ENCODE assay signal across 9 cellular contexts in genomic region chr17:2123467-2124251, GRCh38.
A peak's percentile ranks its signal among the peaks of the same experiment; 100 is the strongest.
DNase-seq lines count a peak whose midpoint lies in the region; ATAC-seq and TF ChIP-seq lines count a peak whose summit lies in the region.
"Had no signal": no experiment of that assay in that cellular context is flagged by ENCODE, and none has a peak within 500 bp of the region (broad histone marks: within the 10 kb centered on the region; RNA-seq: fewer than 3 reads in every experiment).

No MANE protein-coding gene starts in this region.

- peak overlapping the region; percentile 41 for H3K9ac ChIP-seq in IMR-90 (ENCODE audit: low read depth, low read length)

- H3K4me3 ChIP-seq in AG04450 (ENCODE audit: low read depth, low read length) (no peak overlapping the region), IMR-90 (ENCODE audit: insufficient read depth, low read depth, low read length) (no peak overlapping the region), brain microvascular endothelial cell (ENCODE audit: low read depth, low read length) (no peak overlapping the region), right lobe of liver (peak overlapping the region in 1 of 3 donors; percentile 24), upper lobe of left lung (peak overlapping the region in 1 of 4 donors; percentile 22)

- dilution Hi-C loops in IMR-90 (cut with HindIII; ENCODE audit: low sequenced_read_pairs, unreplicated experiment) = no loop called here

- H2BK20ac ChIP-seq in IMR-90 (ENCODE audit: low read depth, low read length) = peak overlapping the region; percentile 93

- ATAC-seq in IMR-90 (ENCODE audit: low read depth) = peak; percentile 18
- peak; percentile 35 to 51 (median 44) for ATAC-seq in right lobe of liver
- peak; percentile 76 to 88 for ATAC-seq in upper lobe of left lung (ENCODE audit: low FRiP score in 2 of 2)
- no peak for ATAC-seq in GM21381 (IDR thresholded peaks at IDR 0.05; ENCODE audit: unreplicated experiment)

- 60% methylated on average over 1 of the region's 4 CpGs; no CpG with 5 or more reads in 1 of the 2 experiments for WGBS in IMR-90 (ENCODE audit: extremely low coverage in 2 of 2, insufficient read length in 1 of 2), 2 experiments
- WGBS in right lobe of liver (ENCODE audit: insufficient coverage, low coverage, low lambda C conversion rate, missing lambda C conversion rate) = 49% methylated on average over 4 of the region's 4 CpGs
- 34 to 37% methylated on average over 4 of the region's 4 CpGs for WGBS in upper lobe of left lung, 2 donors

- POLR2A ChIA-PET in AG04450 (lab: Yijun Ruan, JAX) = interaction anchor here (0.8 to 2.1 kb wide), 5 partner anchors 21 to 90 kb away, joined by 3 to 6 read pairs (median 4); no protein-coding TSS in a partner anchor
- POLR2A ChIA-PET in IMR-90 (lab: Charles Lee; ENCODE audit: unreplicated experiment) = interaction anchor here (0.6 kb wide), 1 partner anchor 1869 kb away, joined by 4 read pairs; no protein-coding TSS in a partner anchor

- H3K27me3 ChIP-seq in AG04450 (ENCODE audit: control insufficient read depth, insufficient read depth, low read length) = no peaks in the 10 kb centered on the region
- H3K27me3 ChIP-seq in IMR-90 (ENCODE audit: control insufficient read depth, insufficient read depth, low read length) = no peaks in the 10 kb centered on the region
- H3K27me3 ChIP-seq in brain microvascular endothelial cell (replicated peaks) = no peaks in the 10 kb centered on the region
- no peaks in the 10 kb centered on the region for H3K27me3 ChIP-seq in right lobe of liver
- H3K27me3 ChIP-seq in upper lobe of left lung = no peaks in the 10 kb centered on the region

- peak overlapping the region; percentile 72 for H3K4me2 ChIP-seq in IMR-90 (ENCODE audit: low read depth, low read length)

- peak overlapping the region; percentile 91 for H2AK5ac ChIP-seq in IMR-90 (ENCODE audit: low read depth, low read length)

- no peak for TF ChIP-seq EP300 in upper lobe of left lung (IDR thresholded peaks at IDR 0.05)

- TF ChIP-seq CTCF in AG04450 (IDR thresholded peaks at IDR 0.05; ENCODE audit: low read depth, low read length) (no peak), IMR-90 (conservative IDR thresholded peaks at IDR 0.05; ENCODE audit: low read depth, low read length) (no peak), brain microvascular endothelial cell (IDR thresholded peaks at IDR 0.05; ENCODE audit: low read depth, low read length, missing control alignments) (no peak), right lobe of liver (IDR thresholded peaks at IDR 0.05) (no peak), upper lobe of left lung (IDR thresholded peaks at IDR 0.05) (peak in 1 of 6 experiments; percentile 36)

- peak overlapping the region; percentile 95 for H3K14ac ChIP-seq in IMR-90 (replicated peaks; ENCODE audit: low read depth, low read length)

- H2BK5ac ChIP-seq in IMR-90 (ENCODE audit: low read depth, low read length, poor library complexity, severe bottlenecking) = peak overlapping the region; percentile 91

- no peak for TF ChIP-seq RAD21 in IMR-90 (IDR thresholded peaks at IDR 0.05; ENCODE audit: low read length)

- peak overlapping the region; percentile 90 for H3K27ac ChIP-seq in AG04450 (ENCODE audit: low read depth, low read length)
- H3K27ac ChIP-seq in IMR-90 (ENCODE audit: insufficient read depth, low read length) = peak overlapping the region; percentile 88
- peak overlapping the region; percentile 93 for H3K27ac ChIP-seq in brain microvascular endothelial cell
- H3K27ac ChIP-seq in right lobe of liver = peak overlapping the region; percentile 46 to 80 (median 63)
- peak overlapping the region; percentile 71 to 81 (median 75) for H3K27ac ChIP-seq in upper lobe of left lung

- H4K8ac ChIP-seq in IMR-90 (ENCODE audit: low read depth in 2 of 2, low read length in 2 of 2) = peak overlapping the region; percentile 63 to 76

- H4K5ac ChIP-seq in IMR-90 (ENCODE audit: low read depth, low read length) = peak overlapping the region; percentile 66

- peak overlapping the region; percentile 74 for H2BK15ac ChIP-seq in IMR-90 (ENCODE audit: low read depth, low read length)

- peak overlapping the region; percentile 9 for H2AFZ ChIP-seq in IMR-90 (replicated peaks; ENCODE audit: low read length, poor library complexity)

- in situ Hi-C loops in IMR-90 (cut with MboI; ENCODE audit: low sequenced_read_pairs) = no loop called here
- in situ Hi-C loops in brain microvascular endothelial cell (cut with HindIII; ENCODE audit: low pct_ligation_motif_present, low sequenced_read_pairs) = no loop called here

- peaks cover 3 to 52% of the 10 kb centered on the region in 2 experiments; a peak in 3 of 4 replicates for H3K79me1 ChIP-seq in IMR-90 (ENCODE audit: low read depth in 1 of 2, low read length in 2 of 2)

- peak overlapping the region; percentile 49 for H3K56ac ChIP-seq in IMR-90 (ENCODE audit: extremely low read depth, insufficient read depth, low read length)

- peaks cover 23% of the 10 kb centered on the region for H3K4me1 ChIP-seq in IMR-90 (ENCODE audit: control insufficient read depth, insufficient read depth, low read length)
- H3K4me1 ChIP-seq in right lobe of liver = peaks cover 0 to 27% (median 3%) of the 10 kb centered on the region in 4 donors
- H3K4me1 ChIP-seq in upper lobe of left lung = peaks cover 32 to 35% (median 33%) of the 10 kb centered on the region in 4 donors

- H3K4ac ChIP-seq in IMR-90 (ENCODE audit: low read depth, low read length) = peak overlapping the region; percentile 94

- peaks cover 19% of the 10 kb centered on the region for H3K9me1 ChIP-seq in IMR-90 (ENCODE audit: insufficient read depth, low read length)

- BruUV-seq in IMR-90 (replicated peaks; lab: Mats Ljungman, UMichigan) = no TSS peak

- H4K91ac ChIP-seq in IMR-90 (ENCODE audit: insufficient read depth, low read depth, low read length) = peak overlapping the region; percentile 92

- peak overlapping the region; percentile 1 for H2AK9ac ChIP-seq in IMR-90 (replicated peaks; ENCODE audit: low read depth, low read length, poor library complexity)

- intact Hi-C loops in IMR-90 (cut with micrococcal nuclease) (no loop called here), right lobe of liver (cut with DNase I) (no loop called here)

- H3K36me3 ChIP-seq in IMR-90 (ENCODE audit: control insufficient read depth, insufficient read depth, low read length) (peaks cover 7% of the 10 kb centered on the region; the same call in 1 of the 2 replicates), brain microvascular endothelial cell (replicated peaks) (no peaks in the 10 kb centered on the region), right lobe of liver (no peaks in the 10 kb centered on the region), upper lobe of left lung (peaks cover 0 to 5% (median 0%) of the 10 kb centered on the region in 4 donors)

- H3K9me3 ChIP-seq in AG04450 (ENCODE audit: control insufficient read depth, insufficient read depth, low read length) = no peaks in the 10 kb centered on the region; the same call in 1 of the 2 replicates
- no peaks in the 10 kb centered on the region for H3K9me3 ChIP-seq in IMR-90 (ENCODE audit: control insufficient read depth, insufficient read depth, low read length)
- no peaks in the 10 kb centered on the region for H3K9me3 ChIP-seq in right lobe of liver
- no peaks in the 10 kb centered on the region for H3K9me3 ChIP-seq in upper lobe of left lung

- peak overlapping the region; percentile 69 for H3K18ac ChIP-seq in IMR-90 (ENCODE audit: low read depth, low read length)

- CTCF ChIA-PET in AG04450 (lab: Charles Lee) = interaction anchor here (0.6 to 1.0 kb wide), 4 partner anchors 9 to 121 kb away, joined by 3 read pairs; no protein-coding TSS in a partner anchor
- CTCF ChIA-PET in IMR-90 (lab: Yijun Ruan, JAX) = interaction anchor here (0.6 to 3.0 kb wide), 5 partner anchors 14 to 283 kb away, joined by 3 to 14 read pairs (median 4); no protein-coding TSS in a partner anchor

- peak overlapping the region; percentile 87 for H2BK120ac ChIP-seq in IMR-90 (ENCODE audit: low read depth, low read length)

- no peaks in the 10 kb centered on the region for H4K20me1 ChIP-seq in IMR-90 (ENCODE audit: insufficient read depth, low read length)

- DNase-seq in AG04450 (ENCODE audit: low read depth, low spot score) (no peak), IMR-90 (peak; percentile 34), brain microvascular endothelial cell (no peak), right lobe of liver (no peak), upper lobe of left lung (peak in 1 of 2 donors; percentile 33), glomerular visceral epithelial cell (ENCODE audit: extremely low spot score) (no peak)
- DNase-seq in central memory CD4-positive, alpha-beta T cell = no peak
- DNase-seq: activated T-cell treated with anti-CD3 and anti-CD28 coated beads, Interleukin-2, amount 50 U/mL, for 4 hours had no signal

- 0 out of 2 replicates have a peak, but pooled peaks have one; percentile 1 for TF ChIP-seq POLR2A in IMR-90 (IDR thresholded peaks at IDR 0.05; ENCODE audit: low read depth, low read length)
- TF ChIP-seq POLR2A in right lobe of liver (IDR thresholded peaks at IDR 0.05) = no peak
- TF ChIP-seq POLR2A in upper lobe of left lung (IDR thresholded peaks at IDR 0.05) = no peak

- peak overlapping the region; percentile 78 for H3K23ac ChIP-seq in IMR-90 (ENCODE audit: low read depth, low read length)

TF ChIP-seq in IMR-90, 13 proteins besides CTCF, POLR2A, EP300 and RAD21:
- TF ChIP-seq NFE2L2 (IDR thresholded peaks at IDR 0.05; ENCODE audit: low read depth, low read length) = no peak
- TF ChIP-seq SMC3 (IDR thresholded peaks at IDR 0.05; ENCODE audit: low read depth, low read length) = no peak
- no peak for TF ChIP-seq BHLHE40 (IDR thresholded peaks at IDR 0.05; ENCODE audit: low read depth, low read length)
- TF ChIP-seq ELK1 (IDR thresholded peaks at IDR 0.05; ENCODE audit: borderline replicate concordance, low read depth, low read length) = no peak
- no peak for TF ChIP-seq RCOR1 (IDR thresholded peaks at IDR 0.05; ENCODE audit: insufficient replicate concordance, low read length)
- no peak for TF ChIP-seq MAFK (IDR thresholded peaks at IDR 0.05; ENCODE audit: low read depth, low read length)
- no peak for TF ChIP-seq CHD1 (IDR thresholded peaks at IDR 0.05; ENCODE audit: low read depth, low read length)
- no peak for TF ChIP-seq CEBPB (IDR thresholded peaks at IDR 0.05; ENCODE audit: low read depth, low read length)
- TF ChIP-seq RFX5 (IDR thresholded peaks at IDR 0.05; ENCODE audit: low read depth, low read length) = no peak
- TF ChIP-seq MXI1 (IDR thresholded peaks at IDR 0.05; ENCODE audit: borderline replicate concordance, low read depth, low read length) = no peak
